1 cellular context compared by ENCODE assay signal in the genomic region with DNA sequence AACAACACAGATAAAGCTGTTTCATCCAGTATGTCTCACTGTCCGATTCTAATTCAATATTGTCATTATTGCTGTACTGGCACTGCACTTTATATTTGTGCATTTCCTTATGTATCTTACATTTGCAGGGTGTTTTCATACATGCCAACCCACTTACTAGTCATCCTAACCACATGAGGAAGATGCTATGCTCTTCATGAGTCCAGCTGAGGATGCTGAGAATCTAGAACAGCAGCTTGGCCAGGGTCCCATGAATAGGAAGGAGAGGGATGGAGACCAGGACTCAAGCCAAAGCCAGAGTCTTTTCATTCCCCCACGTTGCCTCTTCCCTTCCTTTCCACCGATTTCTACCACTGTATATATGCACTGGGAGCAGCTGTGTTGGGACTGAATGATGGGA.
TF ChIP-seq lines count a peak whose summit lies in the region.

No MANE protein-coding gene starts in this region.

TF ChIP-seq in IMR-90, 13 proteins besides CTCF, POLR2A, EP300 and RAD21:
- no peak for TF ChIP-seq MAZ (IDR thresholded peaks at IDR 0.05; ENCODE audit: borderline replicate concordance, low read depth, low read length)
- TF ChIP-seq MXI1 (IDR thresholded peaks at IDR 0.05; ENCODE audit: borderline replicate concordance, low read depth, low read length) = no peak
- TF ChIP-seq MAFK (IDR thresholded peaks at IDR 0.05; ENCODE audit: low read depth, low read length) = no peak
- TF ChIP-seq RCOR1 (IDR thresholded peaks at IDR 0.05; ENCODE audit: insufficient replicate concordance, low read length) = no peak
- TF ChIP-seq, protein P1, sequence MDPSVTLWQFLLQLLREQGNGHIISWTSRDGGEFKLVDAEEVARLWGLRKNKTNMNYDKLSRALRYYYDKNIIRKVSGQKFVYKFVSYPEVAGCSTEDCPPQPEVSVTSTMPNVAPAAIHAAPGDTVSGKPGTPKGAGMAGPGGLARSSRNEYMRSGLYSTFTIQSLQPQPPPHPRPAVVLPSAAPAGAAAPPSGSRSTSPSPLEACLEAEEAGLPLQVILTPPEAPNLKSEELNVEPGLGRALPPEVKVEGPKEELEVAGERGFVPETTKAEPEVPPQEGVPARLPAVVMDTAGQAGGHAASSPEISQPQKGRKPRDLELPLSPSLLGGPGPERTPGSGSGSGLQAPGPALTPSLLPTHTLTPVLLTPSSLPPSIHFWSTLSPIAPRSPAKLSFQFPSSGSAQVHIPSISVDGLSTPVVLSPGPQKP (IDR thresholded peaks at IDR 0.05; ENCODE audit: borderline replicate concordance, low read depth, low read length) = no peak
- no peak for TF ChIP-seq BHLHE40 (IDR thresholded peaks at IDR 0.05; ENCODE audit: low read depth, low read length)
- TF ChIP-seq, protein P2, sequence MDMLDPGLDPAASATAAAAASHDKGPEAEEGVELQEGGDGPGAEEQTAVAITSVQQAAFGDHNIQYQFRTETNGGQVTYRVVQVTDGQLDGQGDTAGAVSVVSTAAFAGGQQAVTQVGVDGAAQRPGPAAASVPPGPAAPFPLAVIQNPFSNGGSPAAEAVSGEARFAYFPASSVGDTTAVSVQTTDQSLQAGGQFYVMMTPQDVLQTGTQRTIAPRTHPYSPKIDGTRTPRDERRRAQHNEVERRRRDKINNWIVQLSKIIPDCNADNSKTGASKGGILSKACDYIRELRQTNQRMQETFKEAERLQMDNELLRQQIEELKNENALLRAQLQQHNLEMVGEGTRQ (IDR thresholded peaks at IDR 0.05; ENCODE audit: low read depth, low read length) = no peak
